Comparison of ENCODE assay signal across 12 cellular contexts in the genomic region with DNA sequence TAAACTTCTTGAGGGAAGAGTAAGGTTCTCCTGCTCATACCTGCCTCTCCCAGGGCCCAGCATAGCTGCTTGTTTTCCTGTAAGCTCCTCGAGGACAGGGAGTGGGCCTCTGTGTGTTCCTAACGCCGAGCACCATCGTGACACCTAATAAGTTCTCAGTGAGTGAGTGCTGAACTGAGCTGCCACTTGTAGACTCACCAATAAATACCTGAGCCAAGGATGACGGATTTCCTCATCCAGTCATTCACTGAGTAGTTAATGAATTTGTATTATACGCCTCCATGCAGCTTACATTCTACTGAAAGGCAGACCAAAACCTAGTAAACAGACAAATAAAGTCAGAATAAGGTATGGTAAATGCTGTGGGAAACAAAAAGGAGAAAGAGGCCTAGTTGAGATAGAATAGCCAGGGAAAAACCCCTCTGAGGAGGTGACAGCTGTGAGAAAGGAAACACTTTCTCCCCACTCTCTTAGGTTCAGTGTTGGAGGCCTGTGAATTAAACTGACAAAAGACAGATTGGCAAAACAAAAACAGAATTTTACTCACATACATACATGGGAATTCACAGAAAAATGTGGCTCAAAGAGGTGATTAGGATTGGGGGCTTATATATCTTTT.
DNase-seq lines count a peak whose midpoint lies in the region; ATAC-seq and TF ChIP-seq lines count a peak whose summit lies in the region.
"Had no signal": no experiment of that assay in that cellular context is flagged by ENCODE, and none has a peak within 500 bp of the region (broad histone marks: within the 10 kb centered on the region; RNA-seq: fewer than 3 reads in every experiment).

No MANE protein-coding gene starts in this region.

- no peaks in the 10 kb centered on the region for H3K79me1 ChIP-seq in mesendoderm (ENCODE audit: low read length)

- H3K27me3 ChIP-seq in mesendoderm (ENCODE audit: insufficient read depth, low read length, poor library complexity) = no peaks in the 10 kb centered on the region
- H3K27me3 ChIP-seq: upper lobe of right lung had no signal

- H3K4me1 ChIP-seq in mesendoderm (ENCODE audit: control insufficient read depth, low read depth, low read length) = peaks cover 1% of the 10 kb centered on the region
- H3K4me1 ChIP-seq: upper lobe of right lung had no signal

- H3K36me3 ChIP-seq in mesendoderm (ENCODE audit: control insufficient read depth, insufficient read depth, low read length) = no peaks in the 10 kb centered on the region
- H3K36me3 ChIP-seq: upper lobe of right lung had no signal

- H3K4me3 ChIP-seq in GM12865 (ENCODE audit: low read depth, low read length) (no peak overlapping the region), mesendoderm (ENCODE audit: low read length) (no peak overlapping the region)
- H3K4me3 ChIP-seq: upper lobe of right lung had no signal

- no peak overlapping the region for H3K4ac ChIP-seq in mesendoderm (ENCODE audit: low read depth, low read length)

- no peak overlapping the region for H4K5ac ChIP-seq in mesendoderm (ENCODE audit: low read length)

- no peak overlapping the region for H2AK5ac ChIP-seq in mesendoderm (ENCODE audit: low read length)

- no peak overlapping the region for H4K8ac ChIP-seq in mesendoderm (ENCODE audit: low read depth, low read length)

- peak overlapping the region; percentile 15 for H3K56ac ChIP-seq in mesendoderm (ENCODE audit: low read length)

- DNase-seq in GM12865 (ENCODE audit: low read depth) (peak; percentile 70), GM20000 (ENCODE audit: low spot score) (peak; percentile 51), mesendoderm (no peak), medulla oblongata (ENCODE audit: extremely low spot score) (no peak)
- DNase-seq: C1 segment of cervical spinal cord, NCI-H524 treated with DMSO at 0.1 percent for 48 hours, upper lobe of right lung had no signal

- TF ChIP-seq CTCF in GM12865 (IDR thresholded peaks at IDR 0.05; ENCODE audit: insufficient read depth, low read depth, low read length, missing control alignments) (no peak), GM20000 (IDR thresholded peaks at IDR 0.05; ENCODE audit: extremely low read depth, missing control alignments) (no peak)

- H3K18ac ChIP-seq in mesendoderm (ENCODE audit: low read length) = no peak overlapping the region

- H3K23ac ChIP-seq in mesendoderm (ENCODE audit: low read length) = no peak overlapping the region

- H3K9ac ChIP-seq in mesendoderm (ENCODE audit: low read length) = no peak overlapping the region

- ATAC-seq in HG03280 (IDR thresholded peaks at IDR 0.05; ENCODE audit: unreplicated experiment) (peak; percentile 58), HG03025 (IDR thresholded peaks at IDR 0.05; ENCODE audit: low FRiP score, unreplicated experiment) (no peak), HG03571 (IDR thresholded peaks at IDR 0.05; ENCODE audit: unreplicated experiment) (no peak), GM19324 (IDR thresholded peaks at IDR 0.05; ENCODE audit: low FRiP score, unreplicated experiment) (no peak)
- ATAC-seq: upper lobe of right lung had no signal

- H3K79me2 ChIP-seq in mesendoderm (ENCODE audit: control insufficient read depth, insufficient read depth, low read length) = no peaks in the 10 kb centered on the region

- no peak overlapping the region for H3K27ac ChIP-seq in mesendoderm (ENCODE audit: low read depth, low read length)
- H3K27ac ChIP-seq: HL-60, upper lobe of right lung had no signal

- H3K4me2 ChIP-seq in mesendoderm (ENCODE audit: low read length) = no peak overlapping the region

- H2BK5ac ChIP-seq in mesendoderm (ENCODE audit: low read length) = no peak overlapping the region

- WGBS in mesendoderm (ENCODE audit: extremely low coverage, insufficient coverage, low lambda C conversion rate) = no CpG with 5 or more reads among the region's 6 CpGs

- H2BK15ac ChIP-seq in mesendoderm (replicated peaks; ENCODE audit: low read depth) = no peak overlapping the region

- no peak overlapping the region for H2BK120ac ChIP-seq in mesendoderm (ENCODE audit: low read depth, low read length)

Comparison
In these comparisons a context has a peak if more than half of its experiments do, and no peak if none do; other contexts are left out.
1. DNase-seq: peak in GM12865 (single experiment) and GM20000 (single experiment); none in mesendoderm (single experiment) and medulla oblongata (single experiment).